In genomic region chr12:31728917-31729640, GRCh38 we compare ENCODE assay signal across 1 cellular context.
TF ChIP-seq lines count a peak whose summit lies in the region.

TSS of gene AMN1 (minus strand) at chr12:31729021. CDS start at chr12:31729008, 13 bp downstream.

TF ChIP-seq in neural cell, 6 proteins besides CTCF, POLR2A, EP300 and RAD21 (continued from another document):
- no peak for TF ChIP-seq EZH2 (IDR thresholded peaks at IDR 0.05; ENCODE audit: borderline replicate concordance, insufficient read depth, low read length, poor library complexity, severe bottlenecking)
TF ChIP-seq in neural cell: peak in this region for 3.
